Comparison of ENCODE assay signal across 1 cellular context in genomic region chr13:113867913-113868312, GRCh38.
TF ChIP-seq lines count a peak whose summit lies in the region.

No MANE protein-coding gene starts in this region.

TF ChIP-seq in HepG2, 621 proteins besides CTCF, POLR2A, EP300 and RAD21:
- TF ChIP-seq ZNF431 (CRISPR knock-in tag; IDR thresholded peaks at IDR 0.05; ENCODE audit: borderline replicate concordance, low read depth) = peak; percentile 81; the same call in 1 of the 2 replicates
